In genomic region chr16:84143784-84144199, GRCh38 we compare ENCODE assay signal across 1 cellular context.
TF ChIP-seq lines count a peak whose summit lies in the region.

No MANE protein-coding gene starts in this region.

TF ChIP-seq in GM12878, 131 proteins besides CTCF, POLR2A, EP300 and RAD21:
- TF ChIP-seq ZBTB11 (CRISPR knock-in tag; IDR thresholded peaks at IDR 0.05): no peak
- no peak for TF ChIP-seq IKZF2 (IDR thresholded peaks at IDR 0.05)
- TF ChIP-seq FOS (IDR thresholded peaks at IDR 0.05; ENCODE audit: borderline replicate concordance, extremely low read depth, insufficient read length): no peak
- no peak for TF ChIP-seq HDAC2 (IDR thresholded peaks at IDR 0.05)
- no peak for TF ChIP-seq CBFB (IDR thresholded peaks at IDR 0.05; ENCODE audit: low read depth)
- no peak for TF ChIP-seq CBX5 (IDR thresholded peaks at IDR 0.05; ENCODE audit: low read depth)
- TF ChIP-seq BMI1 (IDR thresholded peaks at IDR 0.05; ENCODE audit: borderline replicate concordance): no peak
- no peak for TF ChIP-seq KDM1A (IDR thresholded peaks at IDR 0.05; ENCODE audit: borderline replicate concordance)
- no peak for TF ChIP-seq MEF2A (IDR thresholded peaks at IDR 0.05; ENCODE audit: insufficient read depth, low read depth, low read length)
- no peak for TF ChIP-seq ZNF24 (IDR thresholded peaks at IDR 0.05)
- no peak for TF ChIP-seq NFIC (IDR thresholded peaks at IDR 0.05; ENCODE audit: low read depth, low read length)
- TF ChIP-seq STAT1 (conservative IDR thresholded peaks at IDR 0.05): no peak
- no peak for TF ChIP-seq ZBTB40 (IDR thresholded peaks at IDR 0.05; ENCODE audit: borderline replicate concordance)
- TF ChIP-seq, protein P1, sequence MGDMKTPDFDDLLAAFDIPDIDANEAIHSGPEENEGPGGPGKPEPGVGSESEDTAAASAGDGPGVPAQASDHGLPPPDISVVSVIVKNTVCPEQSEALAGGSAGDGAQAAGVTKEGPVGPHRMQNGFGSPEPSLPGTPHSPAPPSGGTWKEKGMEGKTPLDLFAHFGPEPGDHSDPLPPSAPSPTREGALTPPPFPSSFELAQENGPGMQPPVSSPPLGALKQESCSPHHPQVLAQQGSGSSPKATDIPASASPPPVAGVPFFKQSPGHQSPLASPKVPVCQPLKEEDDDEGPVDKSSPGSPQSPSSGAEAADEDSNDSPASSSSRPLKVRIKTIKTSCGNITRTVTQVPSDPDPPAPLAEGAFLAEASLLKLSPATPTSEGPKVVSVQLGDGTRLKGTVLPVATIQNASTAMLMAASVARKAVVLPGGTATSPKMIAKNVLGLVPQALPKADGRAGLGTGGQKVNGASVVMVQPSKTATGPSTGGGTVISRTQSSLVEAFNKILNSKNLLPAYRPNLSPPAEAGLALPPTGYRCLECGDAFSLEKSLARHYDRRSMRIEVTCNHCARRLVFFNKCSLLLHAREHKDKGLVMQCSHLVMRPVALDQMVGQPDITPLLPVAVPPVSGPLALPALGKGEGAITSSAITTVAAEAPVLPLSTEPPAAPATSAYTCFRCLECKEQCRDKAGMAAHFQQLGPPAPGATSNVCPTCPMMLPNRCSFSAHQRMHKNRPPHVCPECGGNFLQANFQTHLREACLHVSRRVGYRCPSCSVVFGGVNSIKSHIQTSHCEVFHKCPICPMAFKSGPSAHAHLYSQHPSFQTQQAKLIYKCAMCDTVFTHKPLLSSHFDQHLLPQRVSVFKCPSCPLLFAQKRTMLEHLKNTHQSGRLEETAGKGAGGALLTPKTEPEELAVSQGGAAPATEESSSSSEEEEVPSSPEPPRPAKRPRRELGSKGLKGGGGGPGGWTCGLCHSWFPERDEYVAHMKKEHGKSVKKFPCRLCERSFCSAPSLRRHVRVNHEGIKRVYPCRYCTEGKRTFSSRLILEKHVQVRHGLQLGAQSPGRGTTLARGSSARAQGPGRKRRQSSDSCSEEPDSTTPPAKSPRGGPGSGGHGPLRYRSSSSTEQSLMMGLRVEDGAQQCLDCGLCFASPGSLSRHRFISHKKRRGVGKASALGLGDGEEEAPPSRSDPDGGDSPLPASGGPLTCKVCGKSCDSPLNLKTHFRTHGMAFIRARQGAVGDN (IDR thresholded peaks at IDR 0.05): no peak
- TF ChIP-seq ATF7 (IDR thresholded peaks at IDR 0.05; ENCODE audit: low read depth): no peak
- no peak for TF ChIP-seq IRF4 (IDR thresholded peaks at IDR 0.05; ENCODE audit: low read depth, low read length)
- TF ChIP-seq LARP7 (IDR thresholded peaks at IDR 0.05): no peak
- TF ChIP-seq ETV6 (conservative IDR thresholded peaks at IDR 0.05 in 1 of 2, IDR thresholded peaks at IDR 0.05 in 1 of 2; ENCODE audit: borderline replicate concordance in 1 of 2, low read depth in 1 of 2): no peak
- TF ChIP-seq BRCA1 (IDR thresholded peaks at IDR 0.05; ENCODE audit: low read depth, low read length): no peak
